8 cellular contexts compared by ENCODE assay signal in the genomic region with DNA sequence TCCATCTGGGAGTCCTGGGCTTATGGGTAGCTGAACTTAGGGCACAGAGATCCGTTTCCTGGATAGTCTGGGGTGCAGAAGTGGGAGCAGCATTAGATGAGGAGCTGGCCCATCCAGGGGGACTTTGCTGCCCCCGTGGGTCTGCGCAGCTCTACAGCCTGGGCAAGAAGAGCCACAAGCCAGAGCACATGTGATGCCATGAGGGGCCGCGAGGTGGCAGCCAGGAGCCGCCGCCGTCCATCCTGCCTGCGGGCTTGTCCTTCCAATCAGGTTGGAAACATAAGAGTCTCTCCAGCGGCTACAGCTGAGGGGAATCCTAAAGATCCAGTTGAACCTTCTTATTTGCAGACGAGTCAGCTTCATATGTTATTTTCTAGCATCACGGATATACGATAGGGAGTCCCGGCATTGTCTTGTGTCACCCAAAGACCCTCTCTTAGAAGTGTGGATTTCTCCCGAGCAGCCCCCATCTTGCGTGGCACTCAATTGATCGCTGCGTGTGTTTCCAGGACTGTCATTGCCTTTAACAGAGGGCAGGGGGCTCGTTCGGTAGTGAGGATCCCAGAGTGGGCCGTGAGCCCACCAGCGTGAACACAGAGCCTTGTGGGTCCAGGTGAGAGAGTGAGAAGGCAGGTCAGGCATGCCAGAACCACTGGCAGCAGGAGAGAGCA. TPM values are rescaled to one million over a fixed set of nuclear protein-coding genes. Genes with fewer than 3 reads are reported as not detected.
DNase-seq lines count a peak whose midpoint lies in the region; TF ChIP-seq lines count a peak whose summit lies in the region.

No MANE protein-coding gene starts in this region.

- intact Hi-C loops in activated T-helper 2 cell treated with anti-CD3 and anti-CD28 coated beads, Interferon-gamma antibody, Interleukin-2, Interleukin-4, amounts not matched to agents 10 μg/mL and 5 μg/mL and 100 μg/mL, durations not matched to agents 14 hours and 24 hours and 36 hours (cut with micrococcal nuclease) = no loop called here

- H3K4me3 Mint-ChIP-seq in activated T-helper 2 cell treated with anti-CD3 and anti-CD28 coated beads, Interferon-gamma antibody, Interleukin-2, Interleukin-4, amounts not matched to agents 10 μg/mL and 5 μg/mL and 100 μg/mL, durations not matched to agents 14 hours and 24 hours and 36 hours (ENCODE audit: low read depth) = no peak overlapping the region

- in situ Hi-C loops in Caki2 (cut with HindIII; ENCODE audit: low pct_unique_long_range_greater_than_20kb, low sequenced_read_pairs) = no loop called here

- WGBS in tibial nerve, 2 donors = 20 to 31% methylated on average over 22 of the region's 22 CpGs

- DNase-seq in Caki2 (ENCODE audit: low read depth) (peak; percentile 53), RKO (ENCODE audit: low spot score) (peak; percentile 56), fibroblast of villous mesenchyme (ENCODE audit: low read depth) (peak; percentile 70), occipital lobe (lab: John Stamatoyannopoulos, UW) (peak; percentile 46), tibial nerve (ENCODE audit: low spot score in 2 of 2) (peak; percentile 60 to 76), GOT3 (lab: John Stamatoyannopoulos, UW) (no peak)
- peak; percentile 37 for DNase-seq in Jurkat, Clone E6-1 (ENCODE audit: low read depth, low spot score)
- peak; percentile 49 for DNase-seq in activated T-helper 2 cell treated with anti-CD3 and anti-CD28 coated beads, Interferon-gamma antibody, Interleukin-2, Interleukin-4, amounts not matched to agents 10 μg/mL and 5 μg/mL and 100 μg/mL, durations not matched to agents 14 hours and 24 hours and 36 hours (ENCODE audit: low spot score)

- H3K9me3 Mint-ChIP-seq in activated T-helper 2 cell treated with anti-CD3 and anti-CD28 coated beads, Interferon-gamma antibody, Interleukin-2, Interleukin-4, amounts not matched to agents 10 μg/mL and 5 μg/mL and 100 μg/mL, durations not matched to agents 14 hours and 24 hours and 36 hours = no peaks in the 10 kb centered on the region

- peak; percentile 98 for TF ChIP-seq CTCF in fibroblast of villous mesenchyme (IDR thresholded peaks at IDR 0.05; ENCODE audit: insufficient read depth, low read depth, low read length)
- peak; percentile 92 to 98 (median 95) for TF ChIP-seq CTCF in tibial nerve (IDR thresholded peaks at IDR 0.05)

- no peaks in the 10 kb centered on the region for H3K27me3 ChIP-seq in tibial nerve

- no peak for TF ChIP-seq POLR2A in tibial nerve (IDR thresholded peaks at IDR 0.05)

- H3K4me3 ChIP-seq in Jurkat, Clone E6-1 (ENCODE audit: low read length) = no peak overlapping the region
- H3K4me3 ChIP-seq in fibroblast of villous mesenchyme (ENCODE audit: low read depth, low read length) = no peak overlapping the region
- H3K4me3 ChIP-seq in tibial nerve = no peak overlapping the region

- H3K27me3 Mint-ChIP-seq in activated T-helper 2 cell treated with anti-CD3 and anti-CD28 coated beads, Interferon-gamma antibody, Interleukin-2, Interleukin-4, amounts not matched to agents 10 μg/mL and 5 μg/mL and 100 μg/mL, durations not matched to agents 14 hours and 24 hours and 36 hours (ENCODE audit: low read depth) = peaks cover 5% of the 10 kb centered on the region

- H3K36me3 Mint-ChIP-seq in activated T-helper 2 cell treated with anti-CD3 and anti-CD28 coated beads, Interferon-gamma antibody, Interleukin-2, Interleukin-4, amounts not matched to agents 10 μg/mL and 5 μg/mL and 100 μg/mL, durations not matched to agents 14 hours and 24 hours and 36 hours (ENCODE audit: low read depth) = no peaks in the 10 kb centered on the region

- no peaks in the 10 kb centered on the region for H3K4me1 Mint-ChIP-seq in activated T-helper 2 cell treated with anti-CD3 and anti-CD28 coated beads, Interferon-gamma antibody, Interleukin-2, Interleukin-4, amounts not matched to agents 10 μg/mL and 5 μg/mL and 100 μg/mL, durations not matched to agents 14 hours and 24 hours and 36 hours (ENCODE audit: low read depth)

- peaks cover 0 to 41% (median 3%) of the 10 kb centered on the region in 4 donors for H3K4me1 ChIP-seq in tibial nerve

- no peak overlapping the region for H3K27ac Mint-ChIP-seq in activated T-helper 2 cell treated with anti-CD3 and anti-CD28 coated beads, Interferon-gamma antibody, Interleukin-2, Interleukin-4, amounts not matched to agents 10 μg/mL and 5 μg/mL and 100 μg/mL, durations not matched to agents 14 hours and 24 hours and 36 hours

- H3K27ac ChIP-seq in tibial nerve = peak overlapping the region in 2 of 4 donors; percentile 13 to 63

- peaks cover 0 to 6% (median 0%) of the 10 kb centered on the region in 3 donors for H3K36me3 ChIP-seq in tibial nerve

- TF ChIP-seq EP300 in tibial nerve (IDR thresholded peaks at IDR 0.05) = no peak

- H3K9me3 ChIP-seq in tibial nerve = no peaks in the 10 kb centered on the region

RNA-seq across cellular contexts. Expression of a gene that starts 22.0 kb away (rescaled TPM):
- not detected in 2 replicates for total RNA-seq in Caki2 (2014; rRNA removed; shearing (Covaris generic); ENCODE audit: low replicate concordance)
- 0.82 TPM for polyA plus RNA-seq in Jurkat, Clone E6-1 (2012; ENCODE audit: insufficient read depth, insufficient read length)
- not detected in 2 replicates for total RNA-seq in activated T-helper 2 cell treated with anti-CD3 and anti-CD28 coated beads, Interferon-gamma antibody, Interleukin-2, Interleukin-4, amounts not matched to agents 10 μg/mL and 5 μg/mL and 100 μg/mL, durations not matched to agents 14 hours and 24 hours and 36 hours
- total RNA-seq in fibroblast of villous mesenchyme (28.3 and 63.5 TPM in 2 replicates), occipital lobe (0.78 TPM), tibial nerve (100 to 1,000 TPM in 1 of 4 donors, 10 to 100 TPM in 3; 67.1 to 147 (median 90.0) TPM)

RNA-seq across cellular contexts. Expression of a gene that starts 28.7 kb away (rescaled TPM):
- 12.8 and 12.9 TPM in 2 replicates for total RNA-seq in Caki2 (2014; rRNA removed; shearing (Covaris generic); ENCODE audit: low replicate concordance)
- polyA plus RNA-seq in Jurkat, Clone E6-1 (2012; ENCODE audit: insufficient read depth, insufficient read length) = 39.7 TPM
- 51.0 and 51.4 TPM in 2 replicates for total RNA-seq in activated T-helper 2 cell treated with anti-CD3 and anti-CD28 coated beads, Interferon-gamma antibody, Interleukin-2, Interleukin-4, amounts not matched to agents 10 μg/mL and 5 μg/mL and 100 μg/mL, durations not matched to agents 14 hours and 24 hours and 36 hours
- total RNA-seq in fibroblast of villous mesenchyme = 9.0 and 11.2 TPM in 2 replicates
- 5.8 TPM for total RNA-seq in occipital lobe
- 10 to 100 TPM; 29.9 to 64.8 (median 57.1) TPM for total RNA-seq in tibial nerve

RNA-seq across cellular contexts. Expression of a gene that starts 36.4 kb away (rescaled TPM):
- 63.0 and 77.3 TPM in 2 replicates for total RNA-seq in Caki2 (2014; rRNA removed; shearing (Covaris generic); ENCODE audit: low replicate concordance)
- polyA plus RNA-seq in Jurkat, Clone E6-1 (2012; ENCODE audit: insufficient read depth, insufficient read length) = 24.8 TPM
- 55.8 and 71.8 TPM in 2 replicates for total RNA-seq in activated T-helper 2 cell treated with anti-CD3 and anti-CD28 coated beads, Interferon-gamma antibody, Interleukin-2, Interleukin-4, amounts not matched to agents 10 μg/mL and 5 μg/mL and 100 μg/mL, durations not matched to agents 14 hours and 24 hours and 36 hours
- total RNA-seq in fibroblast of villous mesenchyme = 49.6 and 63.9 TPM in 2 replicates
- 13.1 TPM for total RNA-seq in occipital lobe
- 10 to 100 TPM; 21.0 to 27.3 (median 25.5) TPM for total RNA-seq in tibial nerve

Comparison
In these comparisons a context has a peak if more than half of its experiments do, and no peak if none do; other contexts are left out.
1. RNA of a gene that starts 22.0 kb away (total RNA-seq): 67.1 to 147 TPM in tibial nerve and 28.3 to 63.5 TPM in fibroblast of villous mesenchyme; 0.78 TPM in occipital lobe (single experiment), not detected in Caki2 and not detected in activated T-helper 2 cell treated with anti-CD3 and anti-CD28 coated beads, Interferon-gamma antibody, Interleukin-2, Interleukin-4, amounts not matched to agents 10 μg/mL and 5 μg/mL and 100 μg/mL, durations not matched to agents 14 hours and 24 hours and 36 hours; every median in the first group is over 10 times any median in the second.